ENCODE assay signal across 13 cellular contexts in genomic region chr19:56114711-56115110, GRCh38.
DNase-seq lines count a peak whose midpoint lies in the region; ATAC-seq and TF ChIP-seq lines count a peak whose summit lies in the region.
"Had no signal": no experiment of that assay in that cellular context is flagged by ENCODE, and none has a peak within 500 bp of the region (broad histone marks: within the 10 kb centered on the region; RNA-seq: fewer than 3 reads in every experiment).

No MANE protein-coding gene starts in this region.

- CTCF ChIA-PET in activated naive CD4-positive, alpha-beta T cell treated with anti-CD3 and anti-CD28 coated beads, Interleukin-2, amount 10 ng/mL, durations not matched to agents 7 days and 5 days (lab: Charles Lee): no interaction called here

- H3K9me3 Mint-ChIP-seq in activated naive CD4-positive, alpha-beta T cell treated with anti-CD3 and anti-CD28 coated beads, Interleukin-2, amount 10 ng/mL, durations not matched to agents 7 days and 5 days: no peaks in the 10 kb centered on the region
- no peaks in the 10 kb centered on the region for H3K9me3 Mint-ChIP-seq in memory B cell
- H3K9me3 Mint-ChIP-seq in stimulated activated effector memory CD8-positive, alpha-beta T cell treated with anti-CD3 and anti-CD28 coated beads, Interleukin-12 subunit alpha, Interleukin-12 subunit beta, amount 100 ng/mL, for 72 hours: no peaks in the 10 kb centered on the region

- H3K36me3 Mint-ChIP-seq in activated naive CD4-positive, alpha-beta T cell treated with anti-CD3 and anti-CD28 coated beads, Interleukin-2, amount 10 ng/mL, durations not matched to agents 7 days and 5 days: peaks cover 15% of the 10 kb centered on the region
- H3K36me3 Mint-ChIP-seq in memory B cell: no peaks in the 10 kb centered on the region
- H3K36me3 Mint-ChIP-seq in stimulated activated effector memory CD8-positive, alpha-beta T cell treated with anti-CD3 and anti-CD28 coated beads, Interleukin-12 subunit alpha, Interleukin-12 subunit beta, amount 100 ng/mL, for 72 hours: peaks cover 29% of the 10 kb centered on the region

- peak overlapping the region; percentile 80 for H3K27ac Mint-ChIP-seq in activated naive CD4-positive, alpha-beta T cell treated with anti-CD3 and anti-CD28 coated beads, Interleukin-2, amount 10 ng/mL, durations not matched to agents 7 days and 5 days
- H3K27ac Mint-ChIP-seq in memory B cell: peak overlapping the region; percentile 96
- peak overlapping the region; percentile 87 for H3K27ac Mint-ChIP-seq in stimulated activated effector memory CD8-positive, alpha-beta T cell treated with anti-CD3 and anti-CD28 coated beads, Interleukin-12 subunit alpha, Interleukin-12 subunit beta, amount 100 ng/mL, for 72 hours

- no peak for DNase-seq in activated naive CD4-positive, alpha-beta T cell treated with anti-CD3 and anti-CD28 coated beads, Interleukin-2, amount 10 ng/mL, durations not matched to agents 7 days and 5 days
- DNase-seq in activated naive CD4-positive, alpha-beta T cell treated with Interleukin-2 at 50 U/mL for 16 hours: no peak
- DNase-seq in memory B cell (ENCODE audit: low spot score in 2 of 2) (no peak), NCI-H2227 treated with DMSO at 0.1 percent for 48 hours (lab: John Stamatoyannopoulos, UW) (no peak), GDM1 (lab: John Stamatoyannopoulos, UW) (no peak), HPDE6-E6E7 (ENCODE audit: extremely low spot score) (no peak)
- no peak for DNase-seq in stimulated activated effector memory CD8-positive, alpha-beta T cell treated with anti-CD3 and anti-CD28 coated beads, Interleukin-12 subunit alpha, Interleukin-12 subunit beta, amount 100 ng/mL, for 72 hours (ENCODE audit: low spot score in 2 of 2)
- DNase-seq: activated CD4-positive, alpha-beta T cell treated with anti-CD3 and anti-CD28 coated beads for 4 hours; DND-41; pancreas; SK-N-SH; stimulated activated CD4-positive, alpha-beta T cell treated with anti-CD3 and anti-CD28 coated beads, Interleukin-15, amount 100 ng/mL, for 24 hours had no signal

- H3K27me3 Mint-ChIP-seq in activated naive CD4-positive, alpha-beta T cell treated with anti-CD3 and anti-CD28 coated beads, Interleukin-2, amount 10 ng/mL, durations not matched to agents 7 days and 5 days: no peaks in the 10 kb centered on the region
- H3K27me3 Mint-ChIP-seq in memory B cell: no peaks in the 10 kb centered on the region

- ATAC-seq in memory B cell (ENCODE audit: low read depth): no peak
- no peak for ATAC-seq in stimulated activated effector memory CD8-positive, alpha-beta T cell treated with anti-CD3 and anti-CD28 coated beads, Interleukin-12 subunit alpha, Interleukin-12 subunit beta, amount 100 ng/mL, for 72 hours
- ATAC-seq: pancreas had no signal

- peaks cover 65% of the 10 kb centered on the region for H3K4me1 Mint-ChIP-seq in activated naive CD4-positive, alpha-beta T cell treated with anti-CD3 and anti-CD28 coated beads, Interleukin-2, amount 10 ng/mL, durations not matched to agents 7 days and 5 days
- peaks cover 62% of the 10 kb centered on the region for H3K4me1 Mint-ChIP-seq in memory B cell
- peaks cover 67% of the 10 kb centered on the region for H3K4me1 Mint-ChIP-seq in stimulated activated effector memory CD8-positive, alpha-beta T cell treated with anti-CD3 and anti-CD28 coated beads, Interleukin-12 subunit alpha, Interleukin-12 subunit beta, amount 100 ng/mL, for 72 hours

- TF ChIP-seq CTCF in VCaP (conservative IDR thresholded peaks at IDR 0.05): no peak

- H3K27ac ChIP-seq in VCaP: peak overlapping the region; percentile 22; the same call in 1 of the 2 replicates

- no peak overlapping the region for H3K4me3 Mint-ChIP-seq in activated naive CD4-positive, alpha-beta T cell treated with anti-CD3 and anti-CD28 coated beads, Interleukin-2, amount 10 ng/mL, durations not matched to agents 7 days and 5 days
- peak overlapping the region; percentile 1 for H3K4me3 Mint-ChIP-seq in memory B cell
- peak overlapping the region; percentile 3 for H3K4me3 Mint-ChIP-seq in stimulated activated effector memory CD8-positive, alpha-beta T cell treated with anti-CD3 and anti-CD28 coated beads, Interleukin-12 subunit alpha, Interleukin-12 subunit beta, amount 100 ng/mL, for 72 hours
